19 cellular contexts compared by ENCODE assay signal in genomic region chr5:145951071-145951470, GRCh38.
"Had no signal": no experiment of that assay in that cellular context is flagged by ENCODE, and none has a peak within 500 bp of the region (broad histone marks: within the 10 kb centered on the region; RNA-seq: fewer than 3 reads in every experiment).

No MANE protein-coding gene starts in this region.

- ATAC-seq: foreskin keratinocyte; stimulated activated naive CD8-positive, alpha-beta T cell treated with anti-CD3 and anti-CD28 coated beads, Interleukin-15, amount 100 ng/mL, for 72 hours had no signal

- H3K4me1 Mint-ChIP-seq: nephron had no signal

- FAIRE-seq: colon had no signal

- H3K4me1 ChIP-seq: upper lobe of left lung had no signal

- H3K27ac Mint-ChIP-seq: activated naive CD8-positive, alpha-beta T cell; endodermal cell; mesothelial cell of epicardium; stimulated activated naive CD8-positive, alpha-beta T cell treated with anti-CD3 and anti-CD28 coated beads, Interleukin-15, amount 100 ng/mL, for 72 hours had no signal

- H3K4me3 Mint-ChIP-seq: activated naive CD8-positive, alpha-beta T cell; endodermal cell; mesothelial cell of epicardium; nephron; stimulated activated naive CD8-positive, alpha-beta T cell treated with anti-CD3 and anti-CD28 coated beads, Interleukin-15, amount 100 ng/mL, for 72 hours had no signal

- H3K9me3 Mint-ChIP-seq: endodermal cell; nephron; stimulated activated naive CD8-positive, alpha-beta T cell treated with anti-CD3 and anti-CD28 coated beads, Interleukin-15, amount 100 ng/mL, for 72 hours had no signal

- H3K36me3 Mint-ChIP-seq: activated naive CD8-positive, alpha-beta T cell; mesothelial cell of epicardium had no signal

- H3K9me3 ChIP-seq: upper lobe of left lung had no signal

- H3K27ac ChIP-seq: epithelial cell of prostate, foreskin keratinocyte, upper lobe of left lung, WERI-Rb-1 had no signal

- H3K27me3 ChIP-seq: foreskin keratinocyte, upper lobe of left lung had no signal

- H3K36me3 ChIP-seq: upper lobe of left lung, WERI-Rb-1 had no signal

- DNase-seq: activated CD4-positive, alpha-beta T cell treated with anti-CD3 and anti-CD28 coated beads for 1 hour; activated CD4-positive, alpha-beta T cell treated with anti-CD3 and anti-CD28 coated beads, Interleukin-2, amount 50 U/mL, for 4 hours; activated T-cell treated with anti-CD3 and anti-CD28 coated beads for 4 hours; amygdala; central memory CD4-positive, alpha-beta T cell; endodermal cell; foreskin keratinocyte; retina; stimulated activated naive CD8-positive, alpha-beta T cell treated with anti-CD3 and anti-CD28 coated beads, Interleukin-15, amount 100 ng/mL, for 72 hours; SW 1271; T-helper 2 cell; upper lobe of left lung; WERI-Rb-1 had no signal

- H3K4me3 ChIP-seq: lung, upper lobe of left lung had no signal
